23 cellular contexts compared by ENCODE assay signal in the genomic region with DNA sequence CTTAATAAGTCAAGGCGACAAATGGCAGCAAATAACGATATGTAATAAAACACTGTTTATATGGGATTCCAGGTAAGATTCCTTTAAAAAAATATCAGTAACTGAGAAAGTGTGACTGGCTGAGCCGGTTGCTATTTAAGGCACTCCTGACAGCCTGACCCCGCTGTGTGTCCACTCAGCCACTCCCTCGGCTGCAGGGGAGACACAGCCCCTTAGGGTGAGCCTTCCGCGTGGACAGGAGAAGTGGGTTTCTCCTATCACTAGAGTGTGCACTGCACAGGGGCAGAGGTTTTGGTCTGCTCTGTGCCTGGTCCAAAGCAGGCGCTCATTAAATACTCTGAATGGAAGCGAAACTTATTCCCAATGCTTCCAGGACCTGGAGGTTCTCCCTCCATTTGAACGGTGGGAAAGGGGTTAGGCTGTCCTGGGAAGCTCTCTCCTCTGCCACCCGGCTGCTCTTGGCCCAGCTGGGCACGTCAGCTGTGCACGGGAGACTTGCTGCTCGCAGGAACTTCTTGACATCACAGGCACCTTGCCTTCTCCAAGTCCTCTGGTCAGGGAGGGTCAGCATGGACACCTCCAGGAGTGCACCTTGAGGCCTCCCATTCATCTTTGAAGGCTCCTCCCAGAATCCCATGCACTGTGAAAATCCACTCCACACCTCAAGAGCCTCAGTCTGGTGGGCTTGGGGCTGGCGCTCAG. TPM values are rescaled to one million over a fixed set of nuclear protein-coding genes. Genes with fewer than 3 reads are reported as not detected.
A peak's percentile ranks its signal among the peaks of the same experiment; 100 is the strongest.
DNase-seq lines count a peak whose midpoint lies in the region; ATAC-seq and TF ChIP-seq lines count a peak whose summit lies in the region.
"Had no signal": no experiment of that assay in that cellular context is flagged by ENCODE, and none has a peak within 500 bp of the region (broad histone marks: within the 10 kb centered on the region; RNA-seq: fewer than 3 reads in every experiment).

No MANE protein-coding gene starts in this region.

- H3K27me3 ChIP-seq in neural progenitor cell (no peaks in the 10 kb centered on the region), gastrocnemius medialis (no peaks in the 10 kb centered on the region)
- H3K27me3 ChIP-seq: BLaER1 treated with 17β-estradiol and CSF1 and Interleukin-3, amounts not matched to agents 10 nM and 100 nM; MG63 had no signal

- H3K9ac ChIP-seq in neural progenitor cell = no peak overlapping the region
- H3K9ac ChIP-seq: BLaER1 treated with 17β-estradiol and CSF1 and Interleukin-3, amounts not matched to agents 10 nM and 100 nM had no signal

- CTCF ChIA-PET in activated CD4-positive, alpha-beta memory T cell treated with anti-CD3 and anti-CD28 coated beads, Interleukin-2, amount 10 ng/mL, durations not matched to agents 7 days and 5 days (lab: Charles Lee) = no interaction called here

- peaks cover 11% of the 10 kb centered on the region for H3F3A ChIP-seq in neural progenitor cell (ENCODE audit: low read depth)

- H3K9me3 ChIP-seq in neural progenitor cell (ENCODE audit: low read depth) (no peaks in the 10 kb centered on the region), gastrocnemius medialis (no peaks in the 10 kb centered on the region)
- H3K9me3 ChIP-seq: A549; BLaER1 treated with 17β-estradiol and CSF1 and Interleukin-3, amounts not matched to agents 10 nM and 100 nM; MG63 had no signal

- TF ChIP-seq CTCF in neural progenitor cell (IDR thresholded peaks at IDR 0.05) (no peak), gastrocnemius medialis (IDR thresholded peaks at IDR 0.05 in 4 of 5, conservative IDR thresholded peaks at IDR 0.05 in 1 of 5) (no peak)

- no peaks in the 10 kb centered on the region for H4K20me1 ChIP-seq in neural progenitor cell (ENCODE audit: low read depth)
- H4K20me1 ChIP-seq: BLaER1 treated with 17β-estradiol and CSF1 and Interleukin-3, amounts not matched to agents 10 nM and 100 nM had no signal

- no peak overlapping the region for H3K27ac Mint-ChIP-seq in activated CD4-positive, alpha-beta memory T cell treated with anti-CD3 and anti-CD28 coated beads, Interleukin-2, amount 10 ng/mL, durations not matched to agents 7 days and 5 days
- peak overlapping the region; percentile 29 for H3K27ac Mint-ChIP-seq in neural progenitor cell
- H3K27ac Mint-ChIP-seq in activated naive CD4-positive, alpha-beta T cell treated with anti-CD3 and anti-CD28 coated beads, Interleukin-2, amount 50 U/mL, for 72 hours = no peak overlapping the region
- H3K27ac Mint-ChIP-seq: CD4-positive, alpha-beta T cell had no signal

- intact Hi-C loops in gastrocnemius medialis (cut with DNase I; ENCODE audit: low total_unique reads) = no loop called here

- H3K79me2 ChIP-seq in neural progenitor cell (ENCODE audit: low read depth) = no peaks in the 10 kb centered on the region

- in situ Hi-C loops in gastrocnemius medialis (cut with MboI; ENCODE audit: low sequenced_read_pairs in 4 of 4) = no loop called here

- H2AFZ ChIP-seq in neural progenitor cell (replicated peaks) = no peak overlapping the region
- H2AFZ ChIP-seq: PC-9 had no signal

- H3K4me3 ChIP-seq in neural progenitor cell (no peak overlapping the region), gastrocnemius medialis (no peak overlapping the region)
- H3K4me3 ChIP-seq: A549; BLaER1 treated with 17β-estradiol and CSF1 and Interleukin-3, amounts not matched to agents 10 nM and 100 nM; MG63; PC-9 had no signal

- no peak overlapping the region for H3K4me3 Mint-ChIP-seq in activated CD4-positive, alpha-beta memory T cell treated with anti-CD3 and anti-CD28 coated beads, Interleukin-2, amount 10 ng/mL, durations not matched to agents 7 days and 5 days
- H3K4me3 Mint-ChIP-seq in neural progenitor cell = no peak overlapping the region
- H3K4me3 Mint-ChIP-seq: CD4-positive, alpha-beta T cell had no signal

- H3K4me2 ChIP-seq in neural progenitor cell = no peak overlapping the region
- H3K4me2 ChIP-seq: A549; BLaER1 treated with 17β-estradiol and CSF1 and Interleukin-3, amounts not matched to agents 10 nM and 100 nM; PC-9 had no signal

- ATAC-seq in activated naive CD4-positive, alpha-beta T cell treated with anti-CD3 and anti-CD28 coated beads, Interleukin-2, amount 50 U/mL, for 72 hours = no peak
- ATAC-seq in gastrocnemius medialis = no peak
- ATAC-seq in GM18502 (IDR thresholded peaks at IDR 0.05; ENCODE audit: poor library complexity, unreplicated experiment) = no peak
- no peak for ATAC-seq in GM19023 (IDR thresholded peaks at IDR 0.05; ENCODE audit: unreplicated experiment)
- ATAC-seq: A549 had no signal

- no peaks in the 10 kb centered on the region for H3K36me3 ChIP-seq in neural progenitor cell
- no peaks in the 10 kb centered on the region for H3K36me3 ChIP-seq in gastrocnemius medialis
- H3K36me3 ChIP-seq: BLaER1 treated with 17β-estradiol and CSF1 and Interleukin-3, amounts not matched to agents 10 nM and 100 nM; MG63 had no signal

- H3K27ac ChIP-seq in neural progenitor cell = no peak overlapping the region
- no peak overlapping the region for H3K27ac ChIP-seq in gastrocnemius medialis
- H3K27ac ChIP-seq: A549; BLaER1 treated with 17β-estradiol and CSF1 and Interleukin-3, amounts not matched to agents 10 nM and 100 nM; PC-9 had no signal

- TF ChIP-seq POLR2A in gastrocnemius medialis (IDR thresholded peaks at IDR 0.05) = no peak

- H3K4me1 ChIP-seq in neural progenitor cell (peaks cover 12% of the 10 kb centered on the region), gastrocnemius medialis (peaks cover 0 to 4% of the 10 kb centered on the region in 2 donors)
- H3K4me1 ChIP-seq: A549; BLaER1 treated with 17β-estradiol and CSF1 and Interleukin-3, amounts not matched to agents 10 nM and 100 nM had no signal

- no peaks in the 10 kb centered on the region for H3K36me3 Mint-ChIP-seq in activated CD4-positive, alpha-beta memory T cell treated with anti-CD3 and anti-CD28 coated beads, Interleukin-2, amount 10 ng/mL, durations not matched to agents 7 days and 5 days (ENCODE audit: low read depth)
- no peaks in the 10 kb centered on the region for H3K36me3 Mint-ChIP-seq in neural progenitor cell
- no peaks in the 10 kb centered on the region for H3K36me3 Mint-ChIP-seq in activated naive CD4-positive, alpha-beta T cell treated with anti-CD3 and anti-CD28 coated beads, Interleukin-2, amount 50 U/mL, for 72 hours

- POLR2A ChIA-PET in activated CD4-positive, alpha-beta memory T cell treated with anti-CD3 and anti-CD28 coated beads, Interleukin-2, amount 10 ng/mL, durations not matched to agents 7 days and 5 days (lab: Charles Lee) = no interaction called here

- no peaks in the 10 kb centered on the region for H3K4me1 Mint-ChIP-seq in activated CD4-positive, alpha-beta memory T cell treated with anti-CD3 and anti-CD28 coated beads, Interleukin-2, amount 10 ng/mL, durations not matched to agents 7 days and 5 days
- peaks cover 23% of the 10 kb centered on the region for H3K4me1 Mint-ChIP-seq in neural progenitor cell

- H3K27me3 Mint-ChIP-seq in activated CD4-positive, alpha-beta memory T cell treated with anti-CD3 and anti-CD28 coated beads, Interleukin-2, amount 10 ng/mL, durations not matched to agents 7 days and 5 days = peaks cover 2% of the 10 kb centered on the region
- peaks cover 13% of the 10 kb centered on the region for H3K27me3 Mint-ChIP-seq in neural progenitor cell (ENCODE audit: insufficient read depth, low read depth)

- DNase-seq in activated CD4-positive, alpha-beta memory T cell treated with anti-CD3 and anti-CD28 coated beads, Interleukin-2, amount 10 ng/mL, durations not matched to agents 7 days and 5 days = peak; percentile 13
- DNase-seq in ecto neural progenitor cell (ENCODE audit: low spot score) = peak; percentile 28
- DNase-seq in neural progenitor cell (ENCODE audit: low spot score) = no peak
- DNase-seq in stimulated activated CD8-positive, alpha-beta memory T cell treated with anti-CD3 and anti-CD28 coated beads, Interleukin-4, amount 100 ng/mL, for 48 hours = peak; percentile 14
- DNase-seq in activated naive CD4-positive, alpha-beta T cell treated with anti-CD3 and anti-CD28 coated beads, Interleukin-2, amount 50 U/mL, for 72 hours (ENCODE audit: low spot score in 2 of 2) = no peak
- no peak for DNase-seq in gastrocnemius medialis
- DNase-seq: AML-193; CD4-positive, alpha-beta T cell; GOT3; HCEC 1CT; IMR-90; KG1; MG63; NCI-H2029; NCI-H446 treated with DMSO at 0.1 percent for 48 hours; NCI-H526; PC-9; SHP77 had no signal

- no peaks in the 10 kb centered on the region for H3K9me3 Mint-ChIP-seq in activated CD4-positive, alpha-beta memory T cell treated with anti-CD3 and anti-CD28 coated beads, Interleukin-2, amount 10 ng/mL, durations not matched to agents 7 days and 5 days
- no peaks in the 10 kb centered on the region for H3K9me3 Mint-ChIP-seq in neural progenitor cell
- H3K9me3 Mint-ChIP-seq in activated naive CD4-positive, alpha-beta T cell treated with anti-CD3 and anti-CD28 coated beads, Interleukin-2, amount 50 U/mL, for 72 hours = no peaks in the 10 kb centered on the region
- H3K9me3 Mint-ChIP-seq: CD4-positive, alpha-beta T cell had no signal

RNA-seq across cellular contexts. Expression of a gene that starts 43.3 kb away (rescaled TPM):
- not detected for total RNA-seq in activated CD4-positive, alpha-beta memory T cell treated with anti-CD3 and anti-CD28 coated beads, Interleukin-2, amount 10 ng/mL, durations not matched to agents 7 days and 5 days
- total RNA-seq in neural progenitor cell (ENCODE audit: low replicate concordance) (0.07 and 0.09 TPM in 2 replicates), gastrocnemius medialis (1 to 10 TPM in 3 of 4 donors, under 1 TPM in 1; 0.07 to 2.4 (median 1.3) TPM)
- total RNA-seq in activated naive CD4-positive, alpha-beta T cell treated with anti-CD3 and anti-CD28 coated beads, Interleukin-2, amount 50 U/mL, for 72 hours = not detected
- total RNA-seq: CD4-positive, alpha-beta T cell; SK-MEL-5 had no signal

Comparison
In these comparisons a context has a peak if more than half of its experiments do, and no peak if none do; other contexts are left out.
1. DNase-seq: peak in activated CD4-positive, alpha-beta memory T cell treated with anti-CD3 and anti-CD28 coated beads, Interleukin-2, amount 10 ng/mL, durations not matched to agents 7 days and 5 days (single experiment), ecto neural progenitor cell (single experiment) and stimulated activated CD8-positive, alpha-beta memory T cell treated with anti-CD3 and anti-CD28 coated beads, Interleukin-4, amount 100 ng/mL, for 48 hours (single experiment); none in neural progenitor cell (single experiment), activated naive CD4-positive, alpha-beta T cell treated with anti-CD3 and anti-CD28 coated beads, Interleukin-2, amount 50 U/mL, for 72 hours (0 of 2) and gastrocnemius medialis (0 of 2).